Comparison of ENCODE assay signal across 8 cellular contexts in genomic region chr9:135907446-135908333, GRCh38. TPM values are rescaled to one million over a fixed set of nuclear protein-coding genes. Genes with fewer than 3 reads are reported as not detected.
DNase-seq lines count a peak whose midpoint lies in the region; ATAC-seq and TF ChIP-seq lines count a peak whose summit lies in the region.

A gene with protein sequence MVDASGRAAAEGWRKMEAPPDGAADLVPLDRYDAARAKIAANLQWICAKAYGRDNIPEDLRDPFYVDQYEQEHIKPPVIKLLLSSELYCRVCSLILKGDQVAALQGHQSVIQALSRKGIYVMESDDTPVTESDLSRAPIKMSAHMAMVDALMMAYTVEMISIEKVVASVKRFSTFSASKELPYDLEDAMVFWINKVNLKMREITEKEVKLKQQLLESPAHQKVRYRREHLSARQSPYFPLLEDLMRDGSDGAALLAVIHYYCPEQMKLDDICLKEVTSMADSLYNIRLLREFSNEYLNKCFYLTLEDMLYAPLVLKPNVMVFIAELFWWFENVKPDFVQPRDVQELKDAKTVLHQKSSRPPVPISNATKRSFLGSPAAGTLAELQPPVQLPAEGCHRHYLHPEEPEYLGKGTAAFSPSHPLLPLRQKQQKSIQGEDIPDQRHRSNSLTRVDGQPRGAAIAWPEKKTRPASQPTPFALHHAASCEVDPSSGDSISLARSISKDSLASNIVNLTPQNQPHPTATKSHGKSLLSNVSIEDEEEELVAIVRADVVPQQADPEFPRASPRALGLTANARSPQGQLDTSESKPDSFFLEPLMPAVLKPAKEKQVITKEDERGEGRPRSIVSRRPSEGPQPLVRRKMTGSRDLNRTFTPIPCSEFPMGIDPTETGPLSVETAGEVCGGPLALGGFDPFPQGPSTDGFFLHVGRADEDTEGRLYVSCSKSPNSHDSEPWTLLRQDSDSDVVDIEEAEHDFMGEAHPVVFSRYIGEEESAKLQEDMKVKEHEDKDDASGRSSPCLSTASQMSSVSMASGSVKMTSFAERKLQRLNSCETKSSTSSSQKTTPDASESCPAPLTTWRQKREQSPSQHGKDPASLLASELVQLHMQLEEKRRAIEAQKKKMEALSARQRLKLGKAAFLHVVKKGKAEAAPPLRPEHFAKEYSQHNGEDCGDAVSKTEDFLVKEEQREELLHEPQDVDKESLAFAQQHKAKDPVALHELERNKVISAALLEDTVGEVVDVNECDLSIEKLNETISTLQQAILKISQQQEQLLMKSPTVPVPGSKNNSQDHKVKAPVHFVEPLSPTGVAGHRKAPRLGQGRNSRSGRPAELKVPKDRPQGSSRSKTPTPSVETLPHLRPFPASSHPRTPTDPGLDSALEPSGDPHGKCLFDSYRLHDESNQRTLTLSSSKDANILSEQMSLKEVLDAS (N-terminal part only) (minus strand): TSS chr9:135907546. CDS start chr9:135907159, 387 bp downstream.

- H3K9me2 ChIP-seq in hepatocyte (replicated peaks; ENCODE audit: insufficient read depth): no peaks in the 10 kb centered on the region

- no peaks in the 10 kb centered on the region for H3K9me3 ChIP-seq in hepatocyte (ENCODE audit: low read depth)
- H3K9me3 ChIP-seq in aorta (ENCODE audit: control insufficient read depth, low read length): no peaks in the 10 kb centered on the region

- peak within 1 kb of the TSS; percentile 82 for H2AFZ ChIP-seq in hepatocyte

- peaks cover 71% of the 10 kb centered on the region for H3K79me2 ChIP-seq in hepatocyte

- peaks cover 39% of the 10 kb centered on the region for H4K20me1 ChIP-seq in hepatocyte (ENCODE audit: insufficient read depth, poor library complexity, severe bottlenecking)

- peak within 1 kb of the TSS; percentile 80 for H3K27ac ChIP-seq in hepatocyte
- H3K27ac ChIP-seq in aorta (ENCODE audit: low read depth in 1 of 2, low read length in 2 of 2): peak within 1 kb of the TSS in 1 of 2 donors; percentile 23

- H3K4me3 ChIP-seq in hepatocyte (peak within 1 kb of the TSS; percentile 90), aorta (ENCODE audit: low read length in 2 of 2) (peak within 1 kb of the TSS; percentile 85 to 98)

- H3K36me3 ChIP-seq in hepatocyte (replicated peaks; ENCODE audit: insufficient read depth, low read depth) (no peaks in the 10 kb centered on the region), aorta (ENCODE audit: control insufficient read depth in 1 of 2, insufficient read depth in 2 of 2, low read length in 1 of 2) (no peaks in the 10 kb centered on the region)

- H3K4me1 ChIP-seq in hepatocyte (ENCODE audit: insufficient read depth): peaks cover 25% of the 10 kb centered on the region
- H3K4me1 ChIP-seq in aorta (ENCODE audit: control insufficient read depth in 1 of 2, insufficient read depth in 2 of 2, low read length in 2 of 2): no peaks in the 10 kb centered on the region

- TF ChIP-seq CTCF in hepatocyte (IDR thresholded peaks at IDR 0.05; ENCODE audit: poor library complexity): no peak

- WGBS in hepatocyte (ENCODE audit: low lambda C conversion rate, missing lambda C conversion rate): 2% methylated on average over 34 of the region's 108 CpGs
- 0% methylated on average over 63 to 108 of the region's 108 CpGs for WGBS in aorta, 2 donors

- peak; percentile 90 for DNase-seq in NCI-H2081 (lab: John Stamatoyannopoulos, UW)
- DNase-seq in T1000 (lab: John Stamatoyannopoulos, UW): peak; percentile 82
- peak; percentile 99 for DNase-seq in astrocyte of the hippocampus (ENCODE audit: low read depth, low spot score)
- peak; percentile 97 for DNase-seq in hepatocyte (ENCODE audit: low spot score)
- DNase-seq in retina: peak; percentile 83
- peak; percentile 95 to 97 for DNase-seq in aorta

- ATAC-seq in GM18511 (IDR thresholded peaks at IDR 0.05; ENCODE audit: unreplicated experiment): peak; percentile 78
- ATAC-seq in HG02973 (IDR thresholded peaks at IDR 0.05; ENCODE audit: unreplicated experiment): peak; percentile 68
- peak; percentile 99 for ATAC-seq in aorta (ENCODE audit: low FRiP score)

- H3K27me3 ChIP-seq in hepatocyte (no peaks in the 10 kb centered on the region), aorta (ENCODE audit: control insufficient read depth in 1 of 2, insufficient read depth in 2 of 2, low read length in 1 of 2) (no peaks in the 10 kb centered on the region)

- peak within 1 kb of the TSS; percentile 92 for H3K4me2 ChIP-seq in hepatocyte

- intact Hi-C loops in aorta (cut with DNase I): loop anchor here in 1 of 2 donors (5.0 to 10.0 kb wide), 3 partner anchors 45 to 337 kb away; partner anchors contain the start of gene QSOX2

RNA-seq across cellular contexts. Expression of the gene that starts here (rescaled TPM):
- total RNA-seq in hepatocyte (15.6 and 18.2 TPM in 2 replicates), aorta (10 to 100 TPM; 26.4 to 28.0 TPM)
- polyA plus RNA-seq in hepatocyte (5.0 and 7.7 TPM in 2 replicates), aorta (1 to 10 TPM; 2.5 to 5.2 TPM)
